8 cellular contexts compared by ENCODE assay signal in genomic region chr2:37615808-37616673, GRCh38. TPM values are rescaled to one million over a fixed set of nuclear protein-coding genes. Genes with fewer than 3 reads are reported as not detected.
A peak's percentile ranks its signal among the peaks of the same experiment; 100 is the strongest.
DNase-seq lines count a peak whose midpoint lies in the region; TF ChIP-seq lines count a peak whose summit lies in the region.

No MANE protein-coding gene starts in this region.

- no peak overlapping the region for H2AFZ ChIP-seq in Loucy (ENCODE audit: low read length)

- H3K27me3 Mint-ChIP-seq in mesothelial cell of epicardium (ENCODE audit: low read depth): no peaks in the 10 kb centered on the region

- no peaks in the 10 kb centered on the region for H3K9me3 ChIP-seq in Loucy (ENCODE audit: insufficient read depth, low read depth, low read length)

- peaks cover 5% of the 10 kb centered on the region for H3K9me3 Mint-ChIP-seq in mesothelial cell of epicardium

- no peaks in the 10 kb centered on the region for H4K20me1 ChIP-seq in Loucy (ENCODE audit: insufficient read depth, low read length, poor library complexity, severe bottlenecking)

- TF ChIP-seq CTCF in GM12865 (IDR thresholded peaks at IDR 0.05; ENCODE audit: insufficient read depth, low read depth, low read length, missing control alignments): no peak
- no peak for TF ChIP-seq CTCF in Loucy (conservative IDR thresholded peaks at IDR 0.05; ENCODE audit: low read length)
- no peak for TF ChIP-seq CTCF in mesothelial cell of epicardium (IDR thresholded peaks at IDR 0.05; ENCODE audit: unreplicated experiment)

- DNase-seq in GM12865 (ENCODE audit: low read depth) (peak; percentile 59), mesothelial cell of epicardium (ENCODE audit: low spot score in 2 of 2, unreplicated experiment in 2 of 2) (no peak), COLO668 (lab: John Stamatoyannopoulos, UW; ENCODE audit: unreplicated experiment) (no peak), erythroblast (lab: John Stamatoyannopoulos, UW) (no peak), NCI-H1048 (lab: John Stamatoyannopoulos, UW) (no peak), epidermal melanocyte (ENCODE audit: insufficient read length, low spot score) (no peak)
- DNase-seq in activated effector memory CD4-positive, alpha-beta T cell treated with anti-CD3 and anti-CD28 coated beads, Interleukin-2, amount 50 U/mL, for 16 hours: peak; percentile 79

- no peaks in the 10 kb centered on the region for H3F3A ChIP-seq in Loucy (ENCODE audit: low read depth)

- H3K4me1 ChIP-seq in Loucy (ENCODE audit: insufficient read depth, low read length, poor library complexity, severe bottlenecking): peaks cover 25% of the 10 kb centered on the region

- no peaks in the 10 kb centered on the region for H3K79me2 ChIP-seq in Loucy (ENCODE audit: insufficient read depth, low read length)

- no peak for TF ChIP-seq POLR2A in erythroblast (IDR thresholded peaks at IDR 0.05; ENCODE audit: low read length)

- peaks cover 18% of the 10 kb centered on the region for H3K4me1 Mint-ChIP-seq in mesothelial cell of epicardium

- peak overlapping the region; percentile 41 for H3K9ac ChIP-seq in Loucy (ENCODE audit: low read depth, low read length, poor library complexity, severe bottlenecking)

- peak overlapping the region; percentile 50 for H3K4me2 ChIP-seq in Loucy (ENCODE audit: low read depth, low read length, poor library complexity, severe bottlenecking)

- no peak overlapping the region for H3K4me3 ChIP-seq in GM12865 (ENCODE audit: low read depth, low read length)
- peak overlapping the region; percentile 12 for H3K4me3 ChIP-seq in Loucy (ENCODE audit: low read length, poor library complexity, severe bottlenecking)

- H3K4me3 Mint-ChIP-seq in mesothelial cell of epicardium: no peak overlapping the region

- H3K36me3 Mint-ChIP-seq in mesothelial cell of epicardium: no peaks in the 10 kb centered on the region

- peak overlapping the region; percentile 3 for H3K27ac Mint-ChIP-seq in mesothelial cell of epicardium

- H3K27me3 ChIP-seq in Loucy (ENCODE audit: insufficient read depth, low read length, poor library complexity, severe bottlenecking): no peaks in the 10 kb centered on the region

- no peaks in the 10 kb centered on the region for H3K9me2 ChIP-seq in Loucy (replicated peaks; ENCODE audit: low read depth, low read length)

- no peaks in the 10 kb centered on the region for H3K36me3 ChIP-seq in Loucy (ENCODE audit: insufficient read depth, low read length)

RNA-seq across cellular contexts. Expression of gene CDC42EP3, which starts 55.4 kb away (rescaled TPM):
- 48.7 to 53.8 TPM (median 48.9 TPM) in 3 replicates for total RNA-seq in mesothelial cell of epicardium

Comparison
In these comparisons a context has a peak if more than half of its experiments do, and no peak if none do; other contexts are left out.
1. DNase-seq: peak in GM12865 (single experiment) and activated effector memory CD4-positive, alpha-beta T cell treated with anti-CD3 and anti-CD28 coated beads, Interleukin-2, amount 50 U/mL, for 16 hours (single experiment); none in mesothelial cell of epicardium (0 of 2), COLO668 (single experiment), erythroblast (0 of 2), NCI-H1048 (single experiment) and epidermal melanocyte (single experiment).